15 cellular contexts compared by ENCODE assay signal in the genomic region with DNA sequence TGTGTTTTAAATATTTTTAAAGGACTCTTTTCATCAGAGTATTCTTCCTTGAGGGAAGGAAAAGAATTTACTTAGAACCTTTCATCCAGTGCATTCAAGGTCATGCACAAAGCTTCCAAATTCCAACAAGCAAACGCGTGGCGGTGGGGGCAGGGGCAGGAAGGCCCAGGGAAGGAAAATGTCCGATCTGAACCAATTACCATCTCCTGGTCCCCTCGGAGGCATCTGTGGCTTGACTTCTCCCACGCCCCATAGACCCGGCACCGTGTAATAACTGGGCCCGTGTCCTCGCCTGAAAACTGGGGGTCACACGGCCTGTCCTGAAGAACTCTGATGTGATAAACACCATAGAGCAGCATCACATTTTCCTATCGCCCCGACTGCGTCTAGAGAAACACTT. TPM values are rescaled to one million over a fixed set of nuclear protein-coding genes. Genes with fewer than 3 reads are reported as not detected.
A peak's percentile ranks its signal among the peaks of the same experiment; 100 is the strongest.
DNase-seq lines count a peak whose midpoint lies in the region; ATAC-seq and TF ChIP-seq lines count a peak whose summit lies in the region.
"Had no signal": no experiment of that assay in that cellular context is flagged by ENCODE, and none has a peak within 500 bp of the region (broad histone marks: within the 10 kb centered on the region; RNA-seq: fewer than 3 reads in every experiment).

No MANE protein-coding gene starts in this region.

- intact Hi-C loops in stomach (cut with DNase I; ENCODE audit: low total_unique reads) (no loop called here), transverse colon (cut with DNase I; ENCODE audit: low total_unique reads) (loop anchor here (10.0 kb wide), 2 partner anchors 211 to 561 kb away; no protein-coding TSS in a partner anchor)

- H3K36me3 Mint-ChIP-seq in activated naive CD8-positive, alpha-beta T cell treated with anti-CD3 and anti-CD28 coated beads, Interleukin-2, amount 10 ng/mL, durations not matched to agents 7 days and 5 days, result peaks cover 38% of the 10 kb centered on the region
- H3K36me3 Mint-ChIP-seq in activated naive CD8-positive, alpha-beta T cell treated with anti-CD3 and anti-CD28 coated beads, Interleukin-2, amount 50 U/mL, for 24 hours (ENCODE audit: low read depth), result peaks cover 7% of the 10 kb centered on the region

- H3K27ac Mint-ChIP-seq in activated naive CD8-positive, alpha-beta T cell treated with anti-CD3 and anti-CD28 coated beads, Interleukin-2, amount 10 ng/mL, durations not matched to agents 7 days and 5 days, result no peak overlapping the region
- no peak overlapping the region for H3K27ac Mint-ChIP-seq in activated naive CD8-positive, alpha-beta T cell treated with anti-CD3 and anti-CD28 coated beads, Interleukin-2, amount 50 U/mL, for 24 hours
- H3K27ac Mint-ChIP-seq: B cell; CD8-positive, alpha-beta T cell; GM23338; HFFc6 had no signal

- H3K27me3 ChIP-seq in stomach (no peaks in the 10 kb centered on the region), transverse colon (no peaks in the 10 kb centered on the region)
- H3K27me3 ChIP-seq: BLaER1 treated with 17β-estradiol and CSF1 and Interleukin-3, amounts not matched to agents 10 nM and 100 nM had no signal

- POLR2A ChIA-PET in activated naive CD8-positive, alpha-beta T cell treated with anti-CD3 and anti-CD28 coated beads, Interleukin-2, amount 10 ng/mL, durations not matched to agents 7 days and 5 days (lab: Charles Lee), result no interaction called here

- in situ Hi-C loops in transverse colon (cut with MboI; ENCODE audit: low pct_ligation_motif_present in 1 of 4, low pct_unique_long_range_greater_than_20kb in 1 of 4, low sequenced_read_pairs in 3 of 4), result loop anchor here (5.0 to 25.0 kb wide), 5 partner anchors 204 to 524 kb away; partner anchors contain the start of genes NECAB2 (in 2 of the 4), OSGIN1 (in 2 of the 4) and MBTPS1 (in 1 of the 4)

- H3K4me3 ChIP-seq in stomach (no peak overlapping the region), transverse colon (no peak overlapping the region)
- H3K4me3 ChIP-seq: BLaER1 treated with 17β-estradiol and CSF1 and Interleukin-3, amounts not matched to agents 10 nM and 100 nM; GM23338 had no signal

- peaks cover 22 to 87% (median 85%) of the 10 kb centered on the region in 4 donors for H3K36me3 ChIP-seq in stomach
- H3K36me3 ChIP-seq in transverse colon, result no peaks in the 10 kb centered on the region

- no peak overlapping the region for H3K4me3 Mint-ChIP-seq in activated naive CD8-positive, alpha-beta T cell treated with anti-CD3 and anti-CD28 coated beads, Interleukin-2, amount 10 ng/mL, durations not matched to agents 7 days and 5 days
- no peak overlapping the region for H3K4me3 Mint-ChIP-seq in activated naive CD8-positive, alpha-beta T cell treated with anti-CD3 and anti-CD28 coated beads, Interleukin-2, amount 50 U/mL, for 24 hours
- H3K4me3 Mint-ChIP-seq: B cell; CD8-positive, alpha-beta T cell; GM23338; HFFc6 had no signal

- TF ChIP-seq CTCF in stomach (IDR thresholded peaks at IDR 0.05) (no peak), transverse colon (IDR thresholded peaks at IDR 0.05) (no peak)

- H3K4me1 Mint-ChIP-seq in activated naive CD8-positive, alpha-beta T cell treated with anti-CD3 and anti-CD28 coated beads, Interleukin-2, amount 10 ng/mL, durations not matched to agents 7 days and 5 days, result peaks cover 7% of the 10 kb centered on the region
- H3K4me1 Mint-ChIP-seq in activated naive CD8-positive, alpha-beta T cell treated with anti-CD3 and anti-CD28 coated beads, Interleukin-2, amount 50 U/mL, for 24 hours, result no peaks in the 10 kb centered on the region
- H3K4me1 Mint-ChIP-seq: B cell, GM23338 had no signal

- TF ChIP-seq EP300 in stomach (IDR thresholded peaks at IDR 0.05) (no peak), transverse colon (IDR thresholded peaks at IDR 0.05; ENCODE audit: low read depth) (no peak)

- H3K27me3 Mint-ChIP-seq in activated naive CD8-positive, alpha-beta T cell treated with anti-CD3 and anti-CD28 coated beads, Interleukin-2, amount 10 ng/mL, durations not matched to agents 7 days and 5 days, result no peaks in the 10 kb centered on the region
- H3K27me3 Mint-ChIP-seq in activated naive CD8-positive, alpha-beta T cell treated with anti-CD3 and anti-CD28 coated beads, Interleukin-2, amount 50 U/mL, for 24 hours, result no peaks in the 10 kb centered on the region
- H3K27me3 Mint-ChIP-seq: B cell had no signal

- H3K4me1 ChIP-seq in stomach, result no peaks in the 10 kb centered on the region
- no peaks in the 10 kb centered on the region for H3K4me1 ChIP-seq in transverse colon

- H3K9me3 ChIP-seq in stomach, result no peaks in the 10 kb centered on the region
- H3K9me3 ChIP-seq in transverse colon, result no peaks in the 10 kb centered on the region
- H3K9me3 ChIP-seq: BLaER1 treated with 17β-estradiol and CSF1 and Interleukin-3, amounts not matched to agents 10 nM and 100 nM had no signal

- WGBS in stomach, 5 donors, result 84 to 92% (median 89%) methylated on average over 14 of the region's 14 CpGs
- WGBS in transverse colon (ENCODE audit: low coverage in 1 of 2), 2 donors, result 94 to 100% methylated on average over 3 to 14 of the region's 14 CpGs

- DNase-seq in activated naive CD8-positive, alpha-beta T cell treated with anti-CD3 and anti-CD28 coated beads, Interleukin-2, amount 10 ng/mL, durations not matched to agents 7 days and 5 days, result peak; percentile 4
- DNase-seq in activated naive CD8-positive, alpha-beta T cell treated with anti-CD3 and anti-CD28 coated beads, Interleukin-2, amount 50 U/mL, for 24 hours, result no peak
- DNase-seq in left lobe of liver (ENCODE audit: low spot score), result peak; percentile 24
- DNase-seq in stomach, result peak; percentile 13
- no peak for DNase-seq in transverse colon
- no peak for DNase-seq in GOT3 (lab: John Stamatoyannopoulos, UW)
- DNase-seq: Calu3, DMS79 treated with DMSO at 0.1 percent for 48 hours, GF-D8, HFFc6 had no signal

- H3K9me3 Mint-ChIP-seq in activated naive CD8-positive, alpha-beta T cell treated with anti-CD3 and anti-CD28 coated beads, Interleukin-2, amount 10 ng/mL, durations not matched to agents 7 days and 5 days, result no peaks in the 10 kb centered on the region
- no peaks in the 10 kb centered on the region for H3K9me3 Mint-ChIP-seq in activated naive CD8-positive, alpha-beta T cell treated with anti-CD3 and anti-CD28 coated beads, Interleukin-2, amount 50 U/mL, for 24 hours
- H3K9me3 Mint-ChIP-seq: CD8-positive, alpha-beta T cell; HFFc6 had no signal

- H3K27ac ChIP-seq in stomach (no peak overlapping the region), transverse colon (no peak overlapping the region)
- H3K27ac ChIP-seq: BLaER1 treated with 17β-estradiol and CSF1 and Interleukin-3, amounts not matched to agents 10 nM and 100 nM had no signal

- no peak for ATAC-seq in activated naive CD8-positive, alpha-beta T cell treated with anti-CD3 and anti-CD28 coated beads, Interleukin-2, amount 10 ng/mL, durations not matched to agents 7 days and 5 days (ENCODE audit: low read depth)
- no peak for ATAC-seq in activated naive CD8-positive, alpha-beta T cell treated with anti-CD3 and anti-CD28 coated beads, Interleukin-2, amount 50 U/mL, for 24 hours
- no peak for ATAC-seq in left lobe of liver
- ATAC-seq: CD8-positive, alpha-beta T cell; GM23338; HCT116 had no signal

- TF ChIP-seq POLR2A in stomach (IDR thresholded peaks at IDR 0.05), result no peak
- TF ChIP-seq POLR2A in transverse colon (IDR thresholded peaks at IDR 0.05), result no peak

RNA-seq across cellular contexts. Expression of gene MEAK7, which starts 18.3 kb away (rescaled TPM):
- total RNA-seq in activated naive CD8-positive, alpha-beta T cell treated with anti-CD3 and anti-CD28 coated beads, Interleukin-2, amount 10 ng/mL, durations not matched to agents 7 days and 5 days, result 10 to 100 TPM; 95.7 to 98.3 TPM
- 2.9 TPM for total RNA-seq in left lobe of liver
- 10 to 100 TPM in 2 of 5 donors, 1 to 10 TPM in 3; 5.8 to 21.1 (median 9.4) TPM for total RNA-seq in stomach
- polyA plus RNA-seq in stomach, result 1 to 10 TPM; 3.9 to 7.0 (median 6.8) TPM
- 10 to 100 TPM; 20.3 to 29.1 (median 21.8) TPM for total RNA-seq in transverse colon

Comparison
In these comparisons a context has a peak if more than half of its experiments do, and no peak if none do; other contexts are left out.
1. DNase-seq: peak in activated naive CD8-positive, alpha-beta T cell treated with anti-CD3 and anti-CD28 coated beads, Interleukin-2, amount 10 ng/mL, durations not matched to agents 7 days and 5 days (single experiment), left lobe of liver (single experiment) and stomach (single experiment); none in activated naive CD8-positive, alpha-beta T cell treated with anti-CD3 and anti-CD28 coated beads, Interleukin-2, amount 50 U/mL, for 24 hours (single experiment), transverse colon (single experiment) and GOT3 (single experiment).